Comparison of ENCODE assay signal across 9 cellular contexts in the genomic region with DNA sequence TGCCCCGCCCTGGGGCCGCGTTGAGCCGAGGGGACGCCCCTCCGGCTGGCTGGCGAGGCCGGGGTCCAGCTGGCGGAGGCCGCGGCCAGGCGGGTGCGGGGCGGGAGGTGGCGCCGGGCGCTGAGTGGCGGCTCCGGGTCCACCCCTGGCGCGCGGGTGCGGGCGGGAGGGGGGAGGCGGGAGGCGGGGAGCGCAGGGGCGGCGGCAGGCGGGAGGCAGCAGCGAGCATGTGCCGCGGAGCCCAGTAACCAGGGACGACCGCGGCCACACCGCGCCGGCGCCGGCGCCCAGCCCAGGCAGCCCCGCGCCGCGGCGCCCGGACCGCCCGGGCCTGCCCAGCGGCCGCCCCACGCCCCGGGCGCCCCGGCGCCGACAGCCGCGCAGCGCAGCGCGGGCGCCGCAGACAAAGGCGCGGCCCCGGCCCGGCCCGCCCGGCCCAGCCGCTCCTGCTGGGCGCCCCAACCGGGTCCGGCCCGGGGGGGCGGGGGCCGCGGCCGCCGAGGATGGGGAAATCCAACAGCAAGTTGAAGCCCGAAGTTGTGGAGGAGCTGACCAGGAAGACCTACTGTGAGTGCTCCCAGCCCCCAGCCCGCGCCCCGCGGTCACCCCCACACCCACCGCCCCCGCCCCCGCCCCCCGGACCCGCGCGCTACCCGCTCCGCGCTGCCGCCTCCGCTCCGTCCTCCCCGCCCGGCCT. TPM values are rescaled to one million over a fixed set of nuclear protein-coding genes. Genes with fewer than 3 reads are reported as not detected.
A peak's percentile ranks its signal among the peaks of the same experiment; 100 is the strongest.
DNase-seq lines count a peak whose midpoint lies in the region; ATAC-seq and TF ChIP-seq lines count a peak whose summit lies in the region.
"Had no signal": no experiment of that assay in that cellular context is flagged by ENCODE, and none has a peak within 500 bp of the region (broad histone marks: within the 10 kb centered on the region; RNA-seq: fewer than 3 reads in every experiment).

A gene (plus strand): TSS at position 244 of the 697 bp plus-strand sequence. CDS start 260 bp downstream, at position 504.

- H3K9me2 ChIP-seq in PC-3 (replicated peaks; ENCODE audit: low read length), result no peaks in the 10 kb centered on the region

- no peaks in the 10 kb centered on the region for H3K27me3 Mint-ChIP-seq in natural killer cell treated with Interleukin-12 subunit alpha and Interleukin-12 subunit beta and Interleukin-15 and Interleukin-18, amount 100 ng/mL, for 72 hours

- H3K36me3 Mint-ChIP-seq in natural killer cell treated with Interleukin-12 subunit alpha and Interleukin-12 subunit beta and Interleukin-15 and Interleukin-18, amount 100 ng/mL, for 72 hours, result no peaks in the 10 kb centered on the region

- H3K36me3 ChIP-seq in PC-3 (ENCODE audit: low read depth, low read length) (no peaks in the 10 kb centered on the region), stomach (no peaks in the 10 kb centered on the region)

- DNase-seq in NCI-H1436 (lab: John Stamatoyannopoulos, UW) (peak; percentile 58), NCI-H1436 treated with DMSO at 0.1 percent for 48 hours (lab: John Stamatoyannopoulos, UW) (no peak), PC-3 (peak; percentile 38), foreskin keratinocyte (no peak), stomach (peak; percentile 76)
- DNase-seq in activated gamma-delta T cell treated with anti-CD3 and anti-CD28 coated beads, Interleukin-2, amount 50 U/mL, for 16 hours (ENCODE audit: low read depth), result peak; percentile 18
- DNase-seq in natural killer cell treated with Interleukin-12 subunit alpha and Interleukin-12 subunit beta and Interleukin-15 and Interleukin-18, amount 100 ng/mL, for 72 hours (ENCODE audit: low spot score), result peak; percentile 84
- DNase-seq: DND-41 had no signal

- H3K9me3 ChIP-seq in PC-3 (ENCODE audit: low read length), result no peaks in the 10 kb centered on the region
- H3K9me3 ChIP-seq in stomach, result no peaks in the 10 kb centered on the region

- 0 to 1% (median 1%) methylated on average over 3 to 92 of the region's 101 CpGs for WGBS in stomach, 5 donors

- H3K9me3 Mint-ChIP-seq in natural killer cell treated with Interleukin-12 subunit alpha and Interleukin-12 subunit beta and Interleukin-15 and Interleukin-18, amount 100 ng/mL, for 72 hours, result no peaks in the 10 kb centered on the region

- TF ChIP-seq CTCF in PC-3 (conservative IDR thresholded peaks at IDR 0.05; ENCODE audit: low read depth, low read length), result no peak
- no peak for TF ChIP-seq CTCF in foreskin keratinocyte (conservative IDR thresholded peaks at IDR 0.05)
- no peak for TF ChIP-seq CTCF in stomach (IDR thresholded peaks at IDR 0.05)

- H3K4me3 ChIP-seq in PC-3 (ENCODE audit: low read length) (peak within 1 kb of the TSS; percentile 75), stomach (peak within 1 kb of the TSS; percentile 58 to 71 (median 62))

- TF ChIP-seq EP300 in stomach (IDR thresholded peaks at IDR 0.05), result no peak

- intact Hi-C loops in PC-3 (cut with micrococcal nuclease) (no loop called here), stomach (cut with DNase I; ENCODE audit: low total_unique reads) (no loop called here)

- H3K27me3 ChIP-seq in PC-3 (ENCODE audit: low read length), result no peaks in the 10 kb centered on the region
- H3K27me3 ChIP-seq in foreskin keratinocyte, result no peaks in the 10 kb centered on the region
- H3K27me3 ChIP-seq in stomach, result peaks cover 0 to 31% (median 13%) of the 10 kb centered on the region in 3 donors

- H3K4me1 Mint-ChIP-seq in natural killer cell treated with Interleukin-12 subunit alpha and Interleukin-12 subunit beta and Interleukin-15 and Interleukin-18, amount 100 ng/mL, for 72 hours (ENCODE audit: low read depth in 2 of 2), result peaks cover under 1 to 21% of the 10 kb centered on the region in 2 donors

- H3K4me1 ChIP-seq in PC-3 (ENCODE audit: insufficient read depth, low read length) (0 out of 2 replicates have a peak, but pooled peaks cover 4% of the 10 kb centered on the region), foreskin keratinocyte (no peaks in the 10 kb centered on the region), stomach (peaks cover 20 to 41% (median 27%) of the 10 kb centered on the region in 4 donors)

- H2AFZ ChIP-seq in PC-3 (ENCODE audit: low read length), result peak within 1 kb of the TSS; percentile 88

- ATAC-seq in PC-3 (peak; percentile 74), foreskin keratinocyte (peak; percentile 67), HG02571 (IDR thresholded peaks at IDR 0.05; ENCODE audit: unreplicated experiment) (no peak)
- peak; percentile 81 to 86 for ATAC-seq in natural killer cell treated with Interleukin-12 subunit alpha and Interleukin-12 subunit beta and Interleukin-15 and Interleukin-18, amount 100 ng/mL, for 72 hours

- H3K79me2 ChIP-seq in PC-3 (ENCODE audit: low read length), result peaks cover 43% of the 10 kb centered on the region

- H3K4me3 Mint-ChIP-seq in natural killer cell treated with Interleukin-12 subunit alpha and Interleukin-12 subunit beta and Interleukin-15 and Interleukin-18, amount 100 ng/mL, for 72 hours, result peak within 1 kb of the TSS; percentile 81

- no peak within 1 kb of the TSS for H3K27ac ChIP-seq in PC-3 (ENCODE audit: low read length)
- no peak within 1 kb of the TSS for H3K27ac ChIP-seq in foreskin keratinocyte
- peak within 1 kb of the TSS in 4 of 5 donors; percentile 56 to 91 (median 83) for H3K27ac ChIP-seq in stomach

- no peak for TF ChIP-seq POLR2A in stomach (IDR thresholded peaks at IDR 0.05)

- POLR2A ChIA-PET in PC-3 (lab: Charles Lee; ENCODE audit: unreplicated experiment), result no interaction called here

- peak within 1 kb of the TSS; percentile 47 for H3K9ac ChIP-seq in PC-3 (ENCODE audit: low read length)

- peak within 1 kb of the TSS in 1 of 2 donors; percentile 59 for H3K27ac Mint-ChIP-seq in natural killer cell treated with Interleukin-12 subunit alpha and Interleukin-12 subunit beta and Interleukin-15 and Interleukin-18, amount 100 ng/mL, for 72 hours

- H4K20me1 ChIP-seq in PC-3 (ENCODE audit: low read length), result no peaks in the 10 kb centered on the region

- CTCF ChIA-PET in PC-3 (lab: Charles Lee), result no interaction called here

- H3F3A ChIP-seq in PC-3 (ENCODE audit: low read length, unreplicated experiment), result no peaks in the 10 kb centered on the region

- no TSS peak for BruUV-seq in PC-3 (replicated peaks; lab: Mats Ljungman, UMichigan)

- peak within 1 kb of the TSS; percentile 92 for H3K4me2 ChIP-seq in PC-3 (ENCODE audit: low read length)

RNA-seq across cellular contexts. Expression of the gene that starts here (rescaled TPM):
- total RNA-seq in PC-3 (2014; rRNA removed) (13.4 and 14.0 TPM in 2 replicates), foreskin keratinocyte (44.0 and 44.7 TPM in 2 replicates), stomach (10 to 100 TPM; 12.8 to 50.0 (median 16.7) TPM)
- polyA plus RNA-seq in foreskin keratinocyte (36.2 and 39.1 TPM in 2 replicates), stomach (10 to 100 TPM in 1 of 3 donors, 1 to 10 TPM in 2; 3.2 to 26.0 (median 6.4) TPM)
- 10 to 100 TPM; 31.0 to 38.1 TPM for total RNA-seq in natural killer cell treated with Interleukin-12 subunit alpha and Interleukin-12 subunit beta and Interleukin-15 and Interleukin-18, amount 100 ng/mL, for 72 hours

Comparison
In these comparisons a context has a peak if more than half of its experiments do, and no peak if none do; other contexts are left out.
1. DNase-seq: peak in NCI-H1436 (single experiment), PC-3 (single experiment), activated gamma-delta T cell treated with anti-CD3 and anti-CD28 coated beads, Interleukin-2, amount 50 U/mL, for 16 hours (single experiment), natural killer cell treated with Interleukin-12 subunit alpha and Interleukin-12 subunit beta and Interleukin-15 and Interleukin-18, amount 100 ng/mL, for 72 hours (single experiment) and stomach (single experiment); none in NCI-H1436 treated with DMSO at 0.1 percent for 48 hours (single experiment) and foreskin keratinocyte (0 of 2).
2. H3K27ac ChIP-seq: peak in stomach (4 of 5); none in PC-3 (single experiment) and foreskin keratinocyte (single experiment).